ENCODE assay signal across 27 cellular contexts in genomic region chr4:147879676-147880075, GRCh38.
"Had no signal": no experiment of that assay in that cellular context is flagged by ENCODE, and none has a peak within 500 bp of the region (broad histone marks: within the 10 kb centered on the region; RNA-seq: fewer than 3 reads in every experiment).

No MANE protein-coding gene starts in this region.

- H3K4me1 ChIP-seq: ascending aorta, Peyer's patch, SJCRH30 had no signal

- H3K4me3 ChIP-seq: ascending aorta, MG63, Peyer's patch, SJCRH30 had no signal

- H3K36me3 ChIP-seq: MG63 had no signal

- H3K9me3 ChIP-seq: ascending aorta, MG63, Peyer's patch, SJCRH30 had no signal

- H3K27me3 Mint-ChIP-seq: activated CD4-positive, alpha-beta T cell treated with anti-CD3 and anti-CD28 coated beads, Interleukin-2, amount 10 ng/mL, durations not matched to agents 24 days and 14 days; activated naive CD8-positive, alpha-beta T cell treated with anti-CD3 and anti-CD28 coated beads, Interleukin-2, amount 50 U/mL, for 24 hours had no signal

- H3K27ac ChIP-seq: ascending aorta, Peyer's patch, RWPE1, SJCRH30 had no signal

- H3K4me1 Mint-ChIP-seq: activated CD4-positive, alpha-beta T cell treated with anti-CD3 and anti-CD28 coated beads, Interleukin-2, amount 10 ng/mL, durations not matched to agents 24 days and 14 days; activated naive CD8-positive, alpha-beta T cell treated with anti-CD3 and anti-CD28 coated beads, Interleukin-2, amount 50 U/mL, for 24 hours; WTC11 had no signal

- DNase-seq: activated CD4-positive, alpha-beta T cell treated with anti-CD3 and anti-CD28 coated beads, Interleukin-2, amount 50 U/mL, for 48 hours; activated CD4-positive, CD25-positive, alpha-beta regulatory T cell treated with anti-CD3 and anti-CD28 coated beads, Interleukin-2, amount 50 U/mL, for 72 hours; activated CD8-positive, alpha-beta memory T cell treated with anti-CD3 and anti-CD28 coated beads for 24 hours; activated effector memory CD4-positive, alpha-beta T cell treated with anti-CD3 and anti-CD28 coated beads, Interleukin-2, amount 50 U/mL, for 16 hours; activated naive CD4-positive, alpha-beta T cell treated with Interleukin-2 at 50 U/mL for 16 hours; activated naive CD8-positive, alpha-beta T cell treated with anti-CD3 and anti-CD28 coated beads, Interleukin-2, amount 50 U/mL, for 24 hours; activated T-cell treated with anti-CD3 and anti-CD28 coated beads, Interleukin-2, amount 50 U/mL, for 4 hours; amniotic stem cell; central memory CD4-positive, alpha-beta T cell; MG63; MV-4-11; NCI-H1092 treated with DMSO at 0.1 percent for 48 hours; NCI-H1417 treated with DMSO at 0.1 percent for 48 hours; NCI-H1694 treated with DMSO at 0.1 percent for 48 hours; NCI-H2029 treated with DMSO at 0.1 percent for 48 hours; NCI-H345; NCI-H510A treated with DMSO at 0.1 percent for 48 hours; NCI-H69; Peyer's patch; Right ventricle myocardium superior; SJCRH30 had no signal

- H3K27ac Mint-ChIP-seq: activated CD4-positive, alpha-beta T cell treated with anti-CD3 and anti-CD28 coated beads, Interleukin-2, amount 10 ng/mL, durations not matched to agents 24 days and 14 days; activated naive CD4-positive, alpha-beta T cell treated with anti-CD3 and anti-CD28 coated beads, Interleukin-2, amount 50 U/mL, for 72 hours; activated naive CD8-positive, alpha-beta T cell treated with anti-CD3 and anti-CD28 coated beads, Interleukin-2, amount 50 U/mL, for 24 hours; T-helper 1 cell treated with Interleukin-12 subunit alpha and Interleukin-12 subunit beta and Interleukin-4 antibody, amounts not matched to agents 30 μg/mL and 1 μg/mL, for 36 hours; WTC11 had no signal

- H3K27me3 ChIP-seq: ascending aorta, MG63, Peyer's patch, SJCRH30 had no signal

- H3K4me3 Mint-ChIP-seq: activated CD4-positive, alpha-beta T cell treated with anti-CD3 and anti-CD28 coated beads, Interleukin-2, amount 10 ng/mL, durations not matched to agents 24 days and 14 days; activated naive CD8-positive, alpha-beta T cell treated with anti-CD3 and anti-CD28 coated beads, Interleukin-2, amount 50 U/mL, for 24 hours; activated T-cell treated with anti-CD3 and anti-CD28 coated beads, Interleukin-2, amount 50 U/mL, for 4 hours; T-helper 1 cell treated with Interleukin-12 subunit alpha and Interleukin-12 subunit beta and Interleukin-4 antibody, amounts not matched to agents 30 μg/mL and 1 μg/mL, for 36 hours; WTC11 had no signal
